9 cellular contexts compared by ENCODE assay signal in the genomic region with DNA sequence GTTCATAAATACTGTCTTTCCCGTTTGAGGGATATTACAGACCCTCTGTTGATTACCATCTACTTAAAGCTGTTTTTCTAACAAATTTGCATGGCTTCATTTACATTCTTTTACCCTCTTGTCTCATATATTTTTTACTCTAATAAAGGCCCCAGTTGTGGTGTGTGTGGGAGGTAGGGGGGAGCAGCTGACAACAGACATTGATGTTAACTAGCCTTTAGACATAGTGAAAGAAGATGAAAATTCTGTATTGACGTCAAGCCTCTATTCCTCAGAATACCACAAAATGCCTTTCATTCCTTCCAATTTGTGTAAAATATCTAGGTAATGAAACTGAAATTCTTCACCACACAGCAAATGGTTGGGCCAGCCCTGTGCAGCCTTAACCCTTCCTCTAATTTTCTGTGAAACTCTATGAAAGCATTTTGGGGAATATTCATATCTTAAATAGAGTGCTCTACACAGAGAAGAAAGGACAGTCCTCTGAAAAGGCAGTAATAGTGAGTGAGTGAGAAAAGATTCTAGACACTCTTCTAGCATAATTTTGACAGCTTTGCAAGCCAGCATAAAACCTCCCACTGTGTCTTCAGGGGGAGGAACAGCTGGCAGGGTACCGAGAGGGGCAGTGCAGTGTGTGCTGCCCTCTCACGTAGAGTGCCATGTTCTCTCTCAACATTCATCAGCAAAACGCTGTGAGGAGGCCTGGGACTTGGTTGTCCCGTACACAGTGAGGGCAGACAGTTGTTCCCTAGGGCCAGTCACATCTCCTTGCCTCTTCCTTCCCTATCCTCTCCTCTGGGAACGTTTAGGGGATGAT. TPM values are rescaled to one million over a fixed set of nuclear protein-coding genes. Genes with fewer than 3 reads are reported as not detected.
DNase-seq lines count a peak whose midpoint lies in the region; ATAC-seq, FAIRE-seq and TF ChIP-seq lines count a peak whose summit lies in the region.
"Had no signal": no experiment of that assay in that cellular context is flagged by ENCODE, and none has a peak within 500 bp of the region (broad histone marks: within the 10 kb centered on the region; RNA-seq: fewer than 3 reads in every experiment).

No MANE protein-coding gene starts in this region.

- CTCF ChIA-PET in endothelial cell of umbilical vein (lab: Charles Lee), result interaction anchor here (1.0 to 3.3 kb wide), 7 partner anchors 9 to 220 kb away, joined by 3 to 11 read pairs (median 4); no protein-coding TSS in a partner anchor

- H3K9ac ChIP-seq in MM.1S (ENCODE audit: low read length), result 0 out of 2 replicates have a peak overlapping the region, but pooled peaks have one; percentile 0
- H3K9ac ChIP-seq in endothelial cell of umbilical vein (replicated peaks; ENCODE audit: extremely low read depth, insufficient read depth, low read length), result peak overlapping the region; percentile 39
- H3K9ac ChIP-seq in kidney (ENCODE audit: low read length in 2 of 2), result no peak overlapping the region

- FAIRE-seq in endothelial cell of umbilical vein (lab: Jason Lieb, UNC) (no peak), kidney (lab: Jason Lieb, UNC) (no peak)

- H4K20me1 ChIP-seq in MM.1S (ENCODE audit: insufficient read depth, low read length), result no peaks in the 10 kb centered on the region
- H4K20me1 ChIP-seq in endothelial cell of umbilical vein (replicated peaks; ENCODE audit: control insufficient read depth, extremely low read depth, insufficient read depth, low read length), result no peaks in the 10 kb centered on the region

- intact Hi-C loops in Right ventricle myocardium inferior (cut with DNase I), result loop anchor here (10.0 kb wide), 1 partner anchor 128 kb away; no protein-coding TSS in a partner anchor
- intact Hi-C loops in cardiac septum (cut with DNase I), result loop anchor here (5.0 to 10.0 kb wide), 3 partner anchors 60 to 218 kb away; partner anchors contain the start of gene LARP4
- intact Hi-C loops in endothelial cell of umbilical vein (cut with micrococcal nuclease), result loop anchor here (2.0 kb wide), 2 partner anchors 16 to 34 kb away; no protein-coding TSS in a partner anchor
- intact Hi-C loops in kidney (cut with DNase I), result no loop called here

- POLR2A ChIA-PET in endothelial cell of umbilical vein (lab: Charles Lee), result no interaction called here

- TF ChIP-seq POLR2A in endothelial cell of umbilical vein (IDR thresholded peaks at IDR 0.05; ENCODE audit: low read depth, low read length), result no peak

- H3K9me3 ChIP-seq in MM.1S (replicated peaks; ENCODE audit: insufficient read depth, low read length), result no peaks in the 10 kb centered on the region
- H3K9me3 ChIP-seq in endothelial cell of umbilical vein (replicated peaks; ENCODE audit: control insufficient read depth, insufficient read depth, low read length), result no peaks in the 10 kb centered on the region
- H3K9me3 ChIP-seq in kidney (ENCODE audit: control insufficient read depth in 1 of 2, low read length in 2 of 2), result no peaks in the 10 kb centered on the region

- no peak for TF ChIP-seq CTCF in MM.1S (IDR thresholded peaks at IDR 0.05; ENCODE audit: low read length)
- TF ChIP-seq CTCF in endothelial cell of umbilical vein (IDR thresholded peaks at IDR 0.05; ENCODE audit: extremely low read depth in 1 of 2, insufficient read depth in 1 of 2, low read depth in 1 of 2, low read length in 2 of 2), result no peak
- TF ChIP-seq CTCF in kidney (IDR thresholded peaks at IDR 0.05; ENCODE audit: borderline replicate concordance, extremely low read depth, insufficient read depth), result no peak

- no peaks in the 10 kb centered on the region for H3K36me3 ChIP-seq in MM.1S (replicated peaks; ENCODE audit: insufficient read depth, low read length)
- H3K36me3 ChIP-seq in endothelial cell of umbilical vein (ENCODE audit: control insufficient read depth in 2 of 2, extremely low read depth in 1 of 2, insufficient read depth in 2 of 2, low read length in 2 of 2), result peaks cover 9 to 10% of the 10 kb centered on the region in 2 experiments
- peaks cover 2 to 8% of the 10 kb centered on the region in 2 donors for H3K36me3 ChIP-seq in kidney (ENCODE audit: control insufficient read depth in 1 of 2, insufficient read depth in 2 of 2, low read length in 2 of 2)

- H3K9me2 ChIP-seq in MM.1S (replicated peaks; ENCODE audit: insufficient read depth, low read length), result no peaks in the 10 kb centered on the region

- H3K79me2 ChIP-seq in MM.1S (ENCODE audit: low read length), result no peaks in the 10 kb centered on the region
- peaks cover 2% of the 10 kb centered on the region for H3K79me2 ChIP-seq in endothelial cell of umbilical vein (ENCODE audit: control insufficient read depth, insufficient read depth, low read length)

- H3K4me3 ChIP-seq in MM.1S (ENCODE audit: low read length), result no peak overlapping the region
- no peak overlapping the region for H3K4me3 ChIP-seq in endothelial cell of umbilical vein (replicated peaks in 1 of 3; ENCODE audit: insufficient read depth in 1 of 3, low read depth in 1 of 3, low read length in 3 of 3)
- no peak overlapping the region for H3K4me3 ChIP-seq in kidney (ENCODE audit: low read length in 2 of 2)

- DNase-seq in Right ventricle myocardium inferior (ENCODE audit: missing footprints) (no peak), cardiac septum (ENCODE audit: low spot score) (no peak), MM.1S (peak; percentile 53), endothelial cell of umbilical vein (ENCODE audit: low read depth, low spot score) (no peak), NCI-H146 treated with DMSO at 0.1 percent for 48 hours (lab: John Stamatoyannopoulos, UW; ENCODE audit: unreplicated experiment) (no peak), kidney (no peak), iPS-NIHi11 (ENCODE audit: low spot score) (no peak)
- DNase-seq in stimulated activated CD8-positive, alpha-beta memory T cell treated with anti-CD3 and anti-CD28 coated beads, Interleukin-4, amount 100 ng/mL, for 24 hours (ENCODE audit: low read depth), result peak; percentile 19
- DNase-seq: activated B cell treated with CpG ODN at 0.5 μM for 24 hours had no signal

- dilution Hi-C loops in endothelial cell of umbilical vein (cut with MboI; ENCODE audit: extremely low pct_ligation_motif_present, low sequenced_read_pairs), result no loop called here

- peak; percentile 20 for ATAC-seq in Right ventricle myocardium inferior

- no peaks in the 10 kb centered on the region for H3K27me3 ChIP-seq in MM.1S (replicated peaks; ENCODE audit: insufficient read depth, low read length)
- no peaks in the 10 kb centered on the region for H3K27me3 ChIP-seq in endothelial cell of umbilical vein (ENCODE audit: control insufficient read depth in 2 of 2, insufficient read depth in 2 of 2, low read length in 2 of 2)

- H3F3A ChIP-seq in MM.1S (ENCODE audit: insufficient read depth, low read length), result peaks cover 14% of the 10 kb centered on the region; the same call in 1 of the 2 replicates

- H3K4me2 ChIP-seq in MM.1S (ENCODE audit: low read depth, low read length), result peak overlapping the region; percentile 17; the same call in 1 of the 2 replicates
- H3K4me2 ChIP-seq in endothelial cell of umbilical vein (ENCODE audit: insufficient read depth, low read length), result peak overlapping the region; percentile 41

- peak overlapping the region; percentile 53 for H3K27ac ChIP-seq in MM.1S (ENCODE audit: low read length)
- H3K27ac ChIP-seq in endothelial cell of umbilical vein (ENCODE audit: insufficient read depth, low read depth, low read length), result peak overlapping the region; percentile 90
- H3K27ac ChIP-seq in kidney (ENCODE audit: low read depth in 2 of 2, low read length in 2 of 2), result peak overlapping the region in 1 of 2 donors; percentile 65

- H2AFZ ChIP-seq in MM.1S (ENCODE audit: low read length), result no peak overlapping the region
- no peak overlapping the region for H2AFZ ChIP-seq in endothelial cell of umbilical vein (ENCODE audit: low read depth, low read length)

- H3K4me1 ChIP-seq in MM.1S (ENCODE audit: low read length) (peaks cover 34% of the 10 kb centered on the region), endothelial cell of umbilical vein (ENCODE audit: control insufficient read depth, extremely low read depth, insufficient read depth, low read length) (peaks cover 40% of the 10 kb centered on the region), kidney (ENCODE audit: control insufficient read depth in 1 of 2, insufficient read depth in 1 of 2, low read depth in 1 of 2, low read length in 2 of 2) (peaks cover 15 to 16% of the 10 kb centered on the region in 2 donors)

- no peaks in the 10 kb centered on the region for H3K9me1 ChIP-seq in endothelial cell of umbilical vein (replicated peaks; ENCODE audit: control insufficient read depth, extremely low read depth, insufficient read depth, low read length)

- no TSS peak for BruUV-seq in endothelial cell of umbilical vein (replicated peaks; lab: Mats Ljungman, UMichigan)

TF ChIP-seq in endothelial cell of umbilical vein, 7 proteins besides CTCF, POLR2A, EP300 and RAD21:
- no peak for TF ChIP-seq FOS (IDR thresholded peaks at IDR 0.05; ENCODE audit: borderline replicate concordance, insufficient read depth, low read length)
- no peak for TF ChIP-seq JUN (IDR thresholded peaks at IDR 0.05; ENCODE audit: borderline replicate concordance, insufficient read depth, insufficient read length, low read depth)
- no peak for TF ChIP-seq MYC (IDR thresholded peaks at IDR 0.05; ENCODE audit: low read depth, low read length)
- TF ChIP-seq, protein P1, sequence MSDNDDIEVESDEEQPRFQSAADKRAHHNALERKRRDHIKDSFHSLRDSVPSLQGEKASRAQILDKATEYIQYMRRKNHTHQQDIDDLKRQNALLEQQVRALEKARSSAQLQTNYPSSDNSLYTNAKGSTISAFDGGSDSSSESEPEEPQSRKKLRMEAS (IDR thresholded peaks at IDR 0.05; ENCODE audit: insufficient read depth, insufficient read length), result no peak
- no peak for TF ChIP-seq POLR2AphosphoS5 (IDR thresholded peaks at IDR 0.05; ENCODE audit: insufficient read depth, low read depth, low read length)
- no peak for TF ChIP-seq GATA2 (IDR thresholded peaks at IDR 0.05; ENCODE audit: insufficient read depth, insufficient read length, low read depth, low read length)
- no peak for TF ChIP-seq EZH2 (IDR thresholded peaks at IDR 0.05; ENCODE audit: borderline replicate concordance, low read depth, low read length, severe bottlenecking)

RNA-seq across cellular contexts. Expression of gene CERS5, which starts 20.1 kb away (rescaled TPM):
- total RNA-seq in Right ventricle myocardium inferior, result 9.6 TPM
- total RNA-seq in cardiac septum, result 18.9 TPM
- total RNA-seq in endothelial cell of umbilical vein, result 60.4 and 66.4 TPM in 2 replicates
- polyA plus RNA-seq in endothelial cell of umbilical vein, result 108 and 118 TPM in 2 replicates
- polyA plus RNA-seq in endothelial cell of umbilical vein (2011; cell fraction: cytosol; rRNA removed), result 56.7 and 64.6 TPM in 2 replicates
- polyA plus RNA-seq in endothelial cell of umbilical vein (2011; cell fraction: nucleus; rRNA removed), result 123 and 124 TPM in 2 replicates
- polyA plus RNA-seq in endothelial cell of umbilical vein (2012), result 44.3 and 44.7 TPM in 2 replicates
- 142 and 152 TPM in 2 replicates for polyA minus RNA-seq in endothelial cell of umbilical vein
- polyA minus RNA-seq in endothelial cell of umbilical vein (2011; cell fraction: cytosol; rRNA and poly(A)+ RNA removed), result 22.2 TPM
- polyA minus RNA-seq in endothelial cell of umbilical vein (2011; cell fraction: nucleus; rRNA and poly(A)+ RNA removed), result 60.6 and 113 TPM in 2 replicates
- 52.1 TPM for total RNA-seq in kidney
- polyA plus RNA-seq in kidney (ENCODE audit: insufficient read depth, low read depth, low replicate concordance), result 40.2 TPM

Comparison
In these comparisons a context has a peak if more than half of its experiments do, and no peak if none do; other contexts are left out.
1. DNase-seq: peak in MM.1S (single experiment) and stimulated activated CD8-positive, alpha-beta memory T cell treated with anti-CD3 and anti-CD28 coated beads, Interleukin-4, amount 100 ng/mL, for 24 hours (single experiment); none in Right ventricle myocardium inferior (single experiment), cardiac septum (single experiment), endothelial cell of umbilical vein (single experiment), NCI-H146 treated with DMSO at 0.1 percent for 48 hours (single experiment), kidney (single experiment) and iPS-NIHi11 (single experiment).
2. H3K9ac ChIP-seq: peak in MM.1S (single experiment) and endothelial cell of umbilical vein (single experiment); none in kidney (0 of 2).